In genomic region chr15:81500081-81500480, GRCh38 we compare ENCODE assay signal across 35 cellular contexts.
DNase-seq lines count a peak whose midpoint lies in the region; ATAC-seq, FAIRE-seq and TF ChIP-seq lines count a peak whose summit lies in the region.
"Had no signal": no experiment of that assay in that cellular context is flagged by ENCODE, and none has a peak within 500 bp of the region (broad histone marks: within the 10 kb centered on the region; RNA-seq: fewer than 3 reads in every experiment).

No MANE protein-coding gene starts in this region.

- BruUV-seq in HepG2 (replicated peaks; lab: Mats Ljungman, UMichigan): no TSS peak

- no peak overlapping the region for H3K9ac ChIP-seq in HepG2 (ENCODE audit: insufficient read depth, low read depth, low read length)
- H3K9ac ChIP-seq: BLaER1; BLaER1 treated with 17β-estradiol and CSF1 and Interleukin-3, amounts not matched to agents 10 nM and 100 nM had no signal

- no peak for FAIRE-seq in HepG2 (lab: Jason Lieb, UNC)
- FAIRE-seq: A204.1, A549, D721Med had no signal

- no peaks in the 10 kb centered on the region for H3K4me1 ChIP-seq in HepG2 (ENCODE audit: insufficient read depth, low read length)
- no peaks in the 10 kb centered on the region for H3K4me1 ChIP-seq in right lobe of liver
- H3K4me1 ChIP-seq: A549; BLaER1; BLaER1 treated with 17β-estradiol and CSF1 and Interleukin-3, amounts not matched to agents 10 nM and 100 nM; Caco-2 had no signal

- no peak for TF ChIP-seq EP300 in HepG2 (IDR thresholded peaks at IDR 0.05; ENCODE audit: low read depth in 2 of 2, low read length in 2 of 2)
- no peak for TF ChIP-seq EP300 in HepG2 (CRISPR knock-in tag; IDR thresholded peaks at IDR 0.05; ENCODE audit: borderline replicate concordance)

- H4K20me1 ChIP-seq in HepG2 (ENCODE audit: insufficient read depth, low read length): no peaks in the 10 kb centered on the region
- H4K20me1 ChIP-seq: BLaER1; BLaER1 treated with 17β-estradiol and CSF1 and Interleukin-3, amounts not matched to agents 10 nM and 100 nM had no signal

- no peak overlapping the region for H3K4me2 ChIP-seq in HepG2 (ENCODE audit: low read depth, low read length)
- H3K4me2 ChIP-seq: A549; BLaER1; BLaER1 treated with 17β-estradiol and CSF1 and Interleukin-3, amounts not matched to agents 10 nM and 100 nM had no signal

- DNase-seq in HepG2 (ENCODE audit: low spot score) (no peak), right lobe of liver (no peak), WTC11 (ENCODE audit: low spot score) (no peak), KG1 (lab: John Stamatoyannopoulos, UW) (no peak), NCI-H1694 (lab: John Stamatoyannopoulos, UW) (no peak)
- DNase-seq: 8988T; ACHN; AML-193; BE2C; C1 segment of cervical spinal cord; Caco-2; Calu3; CD4-positive, alpha-beta memory T cell; CD4-positive, alpha-beta T cell; CD4-positive, CD25-positive, alpha-beta regulatory T cell; CD8-positive, alpha-beta memory T cell; CD8-positive, alpha-beta T cell; COR-L47; DMS 273 treated with DMSO at 0.1 percent for 48 hours; DMS153; DMS53; DMS79; DMS79 treated with DMSO at 0.1 percent for 48 hours; DND-41; EL had no signal

- no peaks in the 10 kb centered on the region for H3K9me3 ChIP-seq in HepG2 (ENCODE audit: low read length)
- H3K9me3 ChIP-seq in right lobe of liver: no peaks in the 10 kb centered on the region
- H3K9me3 ChIP-seq: BE2C, BLaER1, Caco-2 had no signal

- H3K27me3 ChIP-seq in HepG2 (ENCODE audit: control insufficient read depth in 1 of 2, insufficient read depth in 2 of 2, low read length in 2 of 2): no peaks in the 10 kb centered on the region
- H3K27me3 ChIP-seq in right lobe of liver: no peaks in the 10 kb centered on the region
- H3K27me3 ChIP-seq: BE2C; BLaER1; BLaER1 treated with 17β-estradiol and CSF1 and Interleukin-3, amounts not matched to agents 10 nM and 100 nM had no signal

- H2AFZ ChIP-seq in HepG2 (ENCODE audit: low read length): no peak overlapping the region

- CTCF ChIA-PET in HepG2 (lab: Yijun Ruan, JAX; ENCODE audit: low intra/inter-chr PET ratio, low total read pairs) (no interaction called here), WTC11 (lab: Charles Lee) (no interaction called here)

- ATAC-seq in HepG2 (no peak), right lobe of liver (no peak), WTC11 (no peak)
- ATAC-seq: A549; CD8-positive, alpha-beta T cell had no signal

- intact Hi-C loops in HepG2 (cut with micrococcal nuclease; ENCODE audit: unreplicated experiment): no loop called here
- intact Hi-C loops in right lobe of liver (cut with DNase I): no loop called here

- TF ChIP-seq CTCF in HepG2 (CRISPR knock-in tag; IDR thresholded peaks at IDR 0.05) (no peak), right lobe of liver (IDR thresholded peaks at IDR 0.05) (no peak), WTC11 (IDR thresholded peaks at IDR 0.05) (no peak), nephron (IDR thresholded peaks at IDR 0.05; ENCODE audit: unreplicated experiment in 3 of 3) (no peak)

- POLR2A ChIA-PET in HepG2 (lab: Yijun Ruan, JAX): no interaction called here
- POLR2A ChIA-PET in WTC11 (lab: Charles Lee): no interaction called here

- no peak overlapping the region for H3K4me3 ChIP-seq in HepG2 (replicated peaks in 1 of 3; ENCODE audit: insufficient read depth in 1 of 3, low read depth in 2 of 3, low read length in 3 of 3)
- H3K4me3 ChIP-seq in right lobe of liver: no peak overlapping the region
- H3K4me3 ChIP-seq: A549; BLaER1; BLaER1 treated with 17β-estradiol and CSF1 and Interleukin-3, amounts not matched to agents 10 nM and 100 nM had no signal

- no peak overlapping the region for H3K4me3 Mint-ChIP-seq in WTC11
- H3K4me3 Mint-ChIP-seq in nephron: no peak overlapping the region
- H3K4me3 Mint-ChIP-seq: B cell; CD14-positive monocyte; CD4-positive, alpha-beta memory T cell; CD4-positive, alpha-beta T cell; CD4-positive, CD25-positive, alpha-beta regulatory T cell; CD8-positive, alpha-beta memory T cell; CD8-positive, alpha-beta T cell had no signal

- H3K9me3 Mint-ChIP-seq in WTC11 (peaks cover 33% of the 10 kb centered on the region), nephron (peaks cover 16% of the 10 kb centered on the region)
- H3K9me3 Mint-ChIP-seq: CD4-positive, alpha-beta T cell; CD8-positive, alpha-beta memory T cell; CD8-positive, alpha-beta T cell had no signal

- no peaks in the 10 kb centered on the region for H3K79me2 ChIP-seq in HepG2 (ENCODE audit: insufficient read depth, low read length)

- H3K4me1 Mint-ChIP-seq in WTC11 (peaks cover 13% of the 10 kb centered on the region), nephron (peaks cover 9% of the 10 kb centered on the region)
- H3K4me1 Mint-ChIP-seq: B cell; CD14-positive monocyte; CD4-positive, alpha-beta memory T cell; CD4-positive, CD25-positive, alpha-beta regulatory T cell; CD8-positive, alpha-beta memory T cell had no signal

- WGBS in HepG2 (ENCODE audit: low lambda C conversion rate): 1% methylated on average over 4 of the region's 4 CpGs
- 63% methylated on average over 3 of the region's 4 CpGs for WGBS in right lobe of liver (ENCODE audit: insufficient coverage, low coverage, low lambda C conversion rate, missing lambda C conversion rate)

- no peak for TF ChIP-seq RAD21 in HepG2 (CRISPR knock-in tag; IDR thresholded peaks at IDR 0.05)

- no peaks in the 10 kb centered on the region for H3K27me3 Mint-ChIP-seq in WTC11 (ENCODE audit: low read depth)
- H3K27me3 Mint-ChIP-seq in nephron (ENCODE audit: low read depth): peaks cover 4% of the 10 kb centered on the region

- TF ChIP-seq POLR2A in HepG2 (IDR thresholded peaks at IDR 0.05; ENCODE audit: insufficient read depth in 1 of 2, low read depth in 2 of 2, low read length in 2 of 2) (no peak), right lobe of liver (IDR thresholded peaks at IDR 0.05) (no peak)

- no peaks in the 10 kb centered on the region for H3K36me3 ChIP-seq in HepG2 (replicated peaks in 1 of 2; ENCODE audit: control insufficient read depth in 1 of 2, insufficient read depth in 2 of 2, low read length in 2 of 2)
- no peaks in the 10 kb centered on the region for H3K36me3 ChIP-seq in right lobe of liver
- H3K36me3 ChIP-seq: BE2C; BLaER1; BLaER1 treated with 17β-estradiol and CSF1 and Interleukin-3, amounts not matched to agents 10 nM and 100 nM had no signal

- in situ Hi-C loops in HepG2 (cut with HindIII; ENCODE audit: extremely low pct_ligation_motif_present, low pct_unique_long_range_greater_than_20kb): no loop called here

- H3K27ac ChIP-seq in HepG2 (ENCODE audit: extremely low read length, insufficient read depth, low read length): no peak overlapping the region
- H3K27ac ChIP-seq in right lobe of liver: no peak overlapping the region
- H3K27ac ChIP-seq: 22Rv1; A549; BLaER1; BLaER1 treated with 17β-estradiol and CSF1 and Interleukin-3, amounts not matched to agents 10 nM and 100 nM; C4-2B had no signal

- H3K36me3 Mint-ChIP-seq in WTC11: peaks cover 2% of the 10 kb centered on the region; the same call in 1 of the 2 replicates
- H3K36me3 Mint-ChIP-seq in nephron (ENCODE audit: low read depth): peaks cover 5% of the 10 kb centered on the region
- H3K36me3 Mint-ChIP-seq: CD14-positive monocyte; CD4-positive, alpha-beta memory T cell; CD4-positive, CD25-positive, alpha-beta regulatory T cell; CD8-positive, alpha-beta memory T cell; CD8-positive, alpha-beta T cell had no signal

- no peak overlapping the region for H3K27ac Mint-ChIP-seq in WTC11
- H3K27ac Mint-ChIP-seq in nephron: peak overlapping the region; percentile 1 to 63 (median 35)
- H3K27ac Mint-ChIP-seq: B cell; CD14-positive monocyte; CD4-positive, alpha-beta memory T cell; CD4-positive, alpha-beta T cell; CD4-positive, CD25-positive, alpha-beta regulatory T cell; CD8-positive, alpha-beta memory T cell; CD8-positive, alpha-beta T cell had no signal

TF ChIP-seq in HepG2, 621 proteins besides CTCF, POLR2A, EP300 and RAD21:
- no peak for TF ChIP-seq HNRNPK (IDR thresholded peaks at IDR 0.05; ENCODE audit: low read depth, low read length, poor library complexity, severe bottlenecking)
- peak; percentile 89 for TF ChIP-seq ZNF317 (CRISPR knock-in tag; IDR thresholded peaks at IDR 0.05)
- no peak for TF ChIP-seq PHF20 (CRISPR knock-in tag; IDR thresholded peaks at IDR 0.05)
- TF ChIP-seq TCF12 (IDR thresholded peaks at IDR 0.05): no peak
- TF ChIP-seq TCF12 (CRISPR knock-in tag; IDR thresholded peaks at IDR 0.05): no peak
- no peak for TF ChIP-seq ZNF263 (CRISPR knock-in tag; IDR thresholded peaks at IDR 0.05)
TF ChIP-seq in HepG2: peak in this region for 1.

TF ChIP-seq in WTC11, 78 proteins besides CTCF, POLR2A, EP300 and RAD21 (continues in another document):
- TF ChIP-seq E2F1 (CRISPR knock-in tag; IDR thresholded peaks at IDR 0.05) (no peak), ATF6 (CRISPR knock-in tag; IDR thresholded peaks at IDR 0.05) (no peak), OVOL2 (CRISPR knock-in tag; IDR thresholded peaks at IDR 0.05; ENCODE audit: borderline replicate concordance) (no peak)

Comparison
In these comparisons a context has a peak if more than half of its experiments do, and no peak if none do; other contexts are left out.
1. Of the 50 proteins assayed by ChIP-seq in both HepG2 and WTC11: peak only in HepG2: none; only in WTC11: none; in both: ZNF317; in neither: 49.